Comparison of ENCODE assay signal across 16 cellular contexts in genomic region chr17:40335620-40336019, GRCh38. TPM values are rescaled to one million over a fixed set of nuclear protein-coding genes. Genes with fewer than 3 reads are reported as not detected.
DNase-seq lines count a peak whose midpoint lies in the region; ATAC-seq and TF ChIP-seq lines count a peak whose summit lies in the region.
"Had no signal": no experiment of that assay in that cellular context is flagged by ENCODE, and none has a peak within 500 bp of the region (broad histone marks: within the 10 kb centered on the region; RNA-seq: fewer than 3 reads in every experiment).

No MANE protein-coding gene starts in this region.

- H3K9me3 ChIP-seq in GM23248 (ENCODE audit: low read depth) (no peaks in the 10 kb centered on the region), RWPE2 (ENCODE audit: severe bottlenecking) (no peaks in the 10 kb centered on the region), right lobe of liver (no peaks in the 10 kb centered on the region), suprapubic skin (no peaks in the 10 kb centered on the region)

- ATAC-seq in RWPE2 (ENCODE audit: low read depth): no peak
- ATAC-seq in right lobe of liver: no peak
- ATAC-seq in T-cell (replicated peaks in 1 of 4): no peak
- ATAC-seq: naive thymus-derived CD4-positive, alpha-beta T cell had no signal

- TF ChIP-seq EP300 in suprapubic skin (IDR thresholded peaks at IDR 0.05): no peak

- WGBS in GM23248 (ENCODE audit: low coverage in 1 of 2, low lambda C conversion rate in 2 of 2, missing lambda C conversion rate in 2 of 2), 2 experiments: 52 to 59% methylated on average over 8 of the region's 8 CpGs
- WGBS in right lobe of liver (ENCODE audit: insufficient coverage, low coverage, low lambda C conversion rate, missing lambda C conversion rate): no CpG with 5 or more reads among the region's 8 CpGs
- WGBS in suprapubic skin: 72% methylated on average over 8 of the region's 8 CpGs

- TF ChIP-seq POLR2A in right lobe of liver (IDR thresholded peaks at IDR 0.05): no peak
- TF ChIP-seq POLR2A in suprapubic skin (IDR thresholded peaks at IDR 0.05): no peak

- TF ChIP-seq CTCF in RWPE2 (IDR thresholded peaks at IDR 0.05; ENCODE audit: poor library complexity, severe bottlenecking): no peak
- no peak for TF ChIP-seq CTCF in right lobe of liver (IDR thresholded peaks at IDR 0.05)
- no peak for TF ChIP-seq CTCF in suprapubic skin (IDR thresholded peaks at IDR 0.05)

- peak overlapping the region; percentile 40 for H3K9ac ChIP-seq in GM23248

- H3K4me1 ChIP-seq in GM23248 (ENCODE audit: insufficient read depth) (peaks cover 44% of the 10 kb centered on the region), RWPE2 (ENCODE audit: insufficient read depth, poor library complexity, severe bottlenecking) (peaks cover 18% of the 10 kb centered on the region), right lobe of liver (peaks cover 2 to 72% (median 45%) of the 10 kb centered on the region in 4 donors), suprapubic skin (peaks cover 99% of the 10 kb centered on the region)

- intact Hi-C loops in right lobe of liver (cut with DNase I): no loop called here

- in situ Hi-C loops in GM23248 (cut with MboI): no loop called here

- H3K27me3 ChIP-seq in GM23248 (replicated peaks; ENCODE audit: insufficient read depth): no peaks in the 10 kb centered on the region
- no peaks in the 10 kb centered on the region for H3K27me3 ChIP-seq in RWPE2 (ENCODE audit: insufficient read depth, poor library complexity, severe bottlenecking)
- no peaks in the 10 kb centered on the region for H3K27me3 ChIP-seq in right lobe of liver
- H3K27me3 ChIP-seq in suprapubic skin: no peaks in the 10 kb centered on the region

- peaks cover 28% of the 10 kb centered on the region for H3K36me3 Mint-ChIP-seq in T-cell

- H3K36me3 ChIP-seq in GM23248 (ENCODE audit: low read depth): 0 out of 2 replicates have a peak, but pooled peaks cover 4% of the 10 kb centered on the region
- peaks cover 33% of the 10 kb centered on the region for H3K36me3 ChIP-seq in RWPE2 (ENCODE audit: low read depth)
- H3K36me3 ChIP-seq in right lobe of liver: no peaks in the 10 kb centered on the region
- no peaks in the 10 kb centered on the region for H3K36me3 ChIP-seq in suprapubic skin

- peaks cover 72 to 80% (median 79%) of the 10 kb centered on the region in 3 donors for H3K4me1 Mint-ChIP-seq in T-cell

- H3K27ac ChIP-seq in GM23248: peak overlapping the region; percentile 67
- H3K27ac ChIP-seq in RWPE2 (ENCODE audit: poor library complexity, severe bottlenecking): peak overlapping the region; percentile 21
- H3K27ac ChIP-seq in right lobe of liver: peak overlapping the region in 2 of 3 donors; percentile 6 to 12
- peak overlapping the region; percentile 57 for H3K27ac ChIP-seq in suprapubic skin

- peaks cover 98% of the 10 kb centered on the region for H3K79me2 ChIP-seq in GM23248 (ENCODE audit: insufficient read depth)

- CTCF ChIA-PET in T-cell (lab: Charles Lee): no interaction called here

- no peak overlapping the region for H3K4me3 ChIP-seq in GM23248
- H3K4me3 ChIP-seq in RWPE2 (ENCODE audit: severe bottlenecking): no peak overlapping the region
- no peak overlapping the region for H3K4me3 ChIP-seq in right lobe of liver
- H3K4me3 ChIP-seq in suprapubic skin: no peak overlapping the region

- no peak for DNase-seq in GM23248
- DNase-seq in RWPE2 (ENCODE audit: low spot score): no peak
- DNase-seq in right lobe of liver: no peak
- no peak for DNase-seq in suprapubic skin (ENCODE audit: low spot score in 2 of 2)
- no peak for DNase-seq in SK-N-DZ (ENCODE audit: low spot score)
- DNase-seq in T-cell: no peak
- no peak for DNase-seq in HuH-7.5 (ENCODE audit: low spot score)
- DNase-seq: activated CD4-positive, alpha-beta T cell treated with anti-CD3 and anti-CD28 coated beads for 4 hours; hippocampal formation; naive thymus-derived CD4-positive, alpha-beta T cell; NCI-H1092 treated with DMSO at 0.1 percent for 48 hours; NCI-H2029 treated with DMSO at 0.1 percent for 48 hours; NCI-H510A; posterior cingulate gyrus had no signal

- no peaks in the 10 kb centered on the region for H4K20me1 ChIP-seq in GM23248 (ENCODE audit: insufficient read depth)

- POLR2A ChIA-PET in T-cell (lab: Charles Lee): no interaction called here

- H3K9me2 ChIP-seq in GM23248 (ENCODE audit: insufficient read depth): no peaks in the 10 kb centered on the region

- no peaks in the 10 kb centered on the region for H3K27me3 Mint-ChIP-seq in T-cell
- H3K27me3 Mint-ChIP-seq: memory B cell; naive thymus-derived CD4-positive, alpha-beta T cell had no signal

- peaks cover 6% of the 10 kb centered on the region for H3F3A ChIP-seq in GM23248 (ENCODE audit: insufficient read depth)

- H3K4me2 ChIP-seq in GM23248 (ENCODE audit: unreplicated experiment): peak overlapping the region; percentile 64

- H3K9me3 Mint-ChIP-seq in T-cell: no peaks in the 10 kb centered on the region
- H3K9me3 Mint-ChIP-seq: memory B cell; naive thymus-derived CD4-positive, alpha-beta T cell had no signal

- no peak overlapping the region for H3K4me3 Mint-ChIP-seq in T-cell

- no peak overlapping the region for H2AFZ ChIP-seq in GM23248

- H3K27ac Mint-ChIP-seq in T-cell: peak overlapping the region in 1 of 2 donors; percentile 36

RNA-seq across cellular contexts. Expression of gene RARA, which starts 26.6 kb away (rescaled TPM):
- 32.2 and 38.9 TPM in 2 replicates for total RNA-seq in GM23248 (2014; rRNA removed; shearing (Covaris generic))
- 23.7 and 24.5 TPM in 2 replicates for polyA plus RNA-seq in GM23248 (2016; fragmentation: Nextera tagmentation; extraction: Ambion mirVana)
- total RNA-seq in right lobe of liver: 10 to 100 TPM; 17.7 to 41.9 (median 22.9) TPM
- total RNA-seq in suprapubic skin: 10 to 100 TPM; 19.4 to 32.1 (median 28.3) TPM
- polyA plus RNA-seq in SK-N-DZ (2014; cell fraction: cytosol; rRNA removed): 42.3 and 43.5 TPM in 2 replicates
- 27.0 and 42.6 TPM in 2 replicates for polyA plus RNA-seq in SK-N-DZ (2014; cell fraction: nucleus; rRNA removed)
- 10 to 100 TPM; 46.8 to 90.7 (median 69.1) TPM for total RNA-seq in T-cell

RNA-seq across cellular contexts. Expression of gene GJD3, which starts 28.9 kb away (rescaled TPM):
- 1.2 TPM in 1 of 2 replicates, not detected in the other for total RNA-seq in GM23248 (2014; rRNA removed; shearing (Covaris generic))
- 1.3 and 2.0 TPM in 2 replicates for polyA plus RNA-seq in GM23248 (2016; fragmentation: Nextera tagmentation; extraction: Ambion mirVana)
- under 1 TPM in 5 of 6 experiments, not detected in 1; 0.22 to 0.78 (median 0.37) TPM for total RNA-seq in right lobe of liver
- total RNA-seq in suprapubic skin: 1 to 10 TPM in 1 of 4 donors, not detected in 3; 2.1 TPM
- 0.30 TPM in 1 of 2 replicates, not detected in the other for polyA plus RNA-seq in SK-N-DZ (2014; cell fraction: cytosol; rRNA removed)
- polyA plus RNA-seq in SK-N-DZ (2014; cell fraction: nucleus; rRNA removed): not detected in 2 replicates
- total RNA-seq in T-cell: not detected
- total RNA-seq: HT-29 had no signal
- polyA plus RNA-seq: naive thymus-derived CD4-positive, alpha-beta T cell had no signal

RNA-seq across cellular contexts. Expression of gene CDC6, which starts 47.9 kb away (rescaled TPM):
- total RNA-seq in GM23248 (2014; rRNA removed; shearing (Covaris generic)): 12.4 and 13.4 TPM in 2 replicates
- polyA plus RNA-seq in GM23248 (2016; fragmentation: Nextera tagmentation; extraction: Ambion mirVana): 8.8 and 9.8 TPM in 2 replicates
- total RNA-seq in right lobe of liver: 1 to 10 TPM in 5 of 6 experiments, under 1 TPM in 1; 0.42 to 9.1 (median 3.1) TPM
- total RNA-seq in suprapubic skin: 1 to 10 TPM; 2.7 to 5.3 (median 3.3) TPM
- polyA plus RNA-seq in SK-N-DZ (2014; cell fraction: cytosol; rRNA removed): 87.3 and 102 TPM in 2 replicates
- 47.1 and 49.5 TPM in 2 replicates for polyA plus RNA-seq in SK-N-DZ (2014; cell fraction: nucleus; rRNA removed)
- 1 to 10 TPM; 1.3 to 3.2 (median 2.1) TPM for total RNA-seq in T-cell

Comparison
In these comparisons a context has a peak if more than half of its experiments do, and no peak if none do; other contexts are left out.
1. H3K27ac ChIP-seq: peak in every context shown above with its lines; median percentile 67 in GM23248; 57 in suprapubic skin; 21 in RWPE2; 9 in right lobe of liver.